Comparison of ENCODE assay signal across 19 cellular contexts in the genomic region with DNA sequence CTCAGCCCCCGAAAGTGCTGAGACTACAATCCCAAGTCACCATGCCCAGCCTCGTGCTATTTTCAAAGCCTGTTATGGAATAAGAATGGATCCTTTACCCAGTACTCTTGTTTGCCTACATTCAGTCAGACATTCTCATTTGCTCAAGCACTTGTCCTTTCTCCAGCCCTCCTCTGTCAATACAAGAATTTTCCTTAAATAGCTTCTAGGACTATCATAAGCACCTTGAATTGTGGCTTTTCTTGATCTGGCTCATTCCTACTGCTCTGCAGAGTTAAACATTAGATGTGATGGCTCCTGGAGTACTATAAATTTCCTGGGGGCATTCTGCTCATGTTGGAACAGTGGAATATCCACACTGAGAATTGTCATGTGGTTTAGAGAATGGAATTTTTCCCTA.
DNase-seq lines count a peak whose midpoint lies in the region; ATAC-seq and TF ChIP-seq lines count a peak whose summit lies in the region.
"Had no signal": no experiment of that assay in that cellular context is flagged by ENCODE, and none has a peak within 500 bp of the region (broad histone marks: within the 10 kb centered on the region; RNA-seq: fewer than 3 reads in every experiment).

No MANE protein-coding gene starts in this region.

- peaks cover 4% of the 10 kb centered on the region for H3K9me3 ChIP-seq in T-helper 17 cell (ENCODE audit: control insufficient read depth, low read length, poor library complexity, severe bottlenecking)
- peaks cover 6% of the 10 kb centered on the region for H3K9me3 ChIP-seq in lower lobe of right lung
- no peaks in the 10 kb centered on the region for H3K9me3 ChIP-seq in upper lobe of right lung
- no peaks in the 10 kb centered on the region for H3K9me3 ChIP-seq in mesenchymal stem cell (ENCODE audit: control insufficient read depth, low read length)
- H3K9me3 ChIP-seq: A549, Caco-2 had no signal

- H3K27ac ChIP-seq in lower lobe of right lung (no peak overlapping the region), upper lobe of right lung (no peak overlapping the region), mesenchymal stem cell (ENCODE audit: low read length, poor library complexity, severe bottlenecking) (no peak overlapping the region)
- H3K27ac ChIP-seq: 22Rv1; A549; BLaER1 treated with 17β-estradiol and CSF1 and Interleukin-3, amounts not matched to agents 10 nM and 100 nM; C4-2B had no signal

- DNase-seq in DMS53 (lab: John Stamatoyannopoulos, UW), result peak; percentile 13
- DNase-seq in DMS53 treated with DMSO at 0.1 percent for 48 hours (lab: John Stamatoyannopoulos, UW; ENCODE audit: unreplicated experiment), result no peak
- no peak for DNase-seq in T-helper 17 cell
- no peak for DNase-seq in lower lobe of right lung
- no peak for DNase-seq in upper lobe of right lung
- no peak for DNase-seq in mesenchymal stem cell
- DNase-seq: AML-193; Caco-2; Calu3; CD4-positive, alpha-beta T cell; CD8-positive, alpha-beta T cell; DMS79 treated with DMSO at 0.1 percent for 48 hours; GF-D8 had no signal

- H3K4me3 ChIP-seq in lower lobe of right lung (no peak overlapping the region), upper lobe of right lung (no peak overlapping the region), mesenchymal stem cell (ENCODE audit: insufficient read depth in 1 of 2, low read depth in 1 of 2, low read length in 2 of 2) (no peak overlapping the region)
- H3K4me3 ChIP-seq: A549; BLaER1 treated with 17β-estradiol and CSF1 and Interleukin-3, amounts not matched to agents 10 nM and 100 nM had no signal

- no peak overlapping the region for H2BK5ac ChIP-seq in mesenchymal stem cell (ENCODE audit: low read depth, low read length, poor library complexity, severe bottlenecking)

- H2BK12ac ChIP-seq in mesenchymal stem cell (ENCODE audit: low read length in 2 of 2), result no peak overlapping the region

- no peaks in the 10 kb centered on the region for H3K27me3 Mint-ChIP-seq in T-helper 17 cell
- H3K27me3 Mint-ChIP-seq: B cell; CD4-positive, alpha-beta T cell had no signal

- H3K18ac ChIP-seq in mesenchymal stem cell (ENCODE audit: low read depth in 1 of 2, low read length in 2 of 2), result no peak overlapping the region

- TF ChIP-seq CTCF in lower lobe of right lung (IDR thresholded peaks at IDR 0.05) (no peak), upper lobe of right lung (IDR thresholded peaks at IDR 0.05) (no peak)

- H4K91ac ChIP-seq in mesenchymal stem cell (ENCODE audit: low read length), result no peak overlapping the region

- H3K23ac ChIP-seq in mesenchymal stem cell (ENCODE audit: low read length in 2 of 2), result no peak overlapping the region

- no peak overlapping the region for H3K27ac Mint-ChIP-seq in T-helper 17 cell
- H3K27ac Mint-ChIP-seq: B cell; CD4-positive, alpha-beta T cell; CD8-positive, alpha-beta T cell had no signal

- intact Hi-C loops in lower lobe of right lung (cut with DNase I) (no loop called here), upper lobe of right lung (cut with DNase I) (no loop called here)

- ATAC-seq in T-helper 17 cell (no peak), lower lobe of right lung (peak; percentile 78 to 80), upper lobe of right lung (peak; percentile 81), GM18502 (IDR thresholded peaks at IDR 0.05; ENCODE audit: poor library complexity, unreplicated experiment) (no peak)
- ATAC-seq: A549; CD8-positive, alpha-beta T cell had no signal

- H3K27me3 ChIP-seq in lower lobe of right lung (ENCODE audit: low read depth), result no peaks in the 10 kb centered on the region
- no peaks in the 10 kb centered on the region for H3K27me3 ChIP-seq in upper lobe of right lung
- no peaks in the 10 kb centered on the region for H3K27me3 ChIP-seq in mesenchymal stem cell (ENCODE audit: control insufficient read depth in 1 of 2, insufficient read depth in 1 of 2, low read length in 2 of 2)
- H3K27me3 ChIP-seq: BLaER1 treated with 17β-estradiol and CSF1 and Interleukin-3, amounts not matched to agents 10 nM and 100 nM had no signal

- H4K8ac ChIP-seq in mesenchymal stem cell (ENCODE audit: low read length), result no peak overlapping the region

- H3K9ac ChIP-seq in mesenchymal stem cell (ENCODE audit: low read length), result no peak overlapping the region
- H3K9ac ChIP-seq: BLaER1 treated with 17β-estradiol and CSF1 and Interleukin-3, amounts not matched to agents 10 nM and 100 nM had no signal

- H3K4me2 ChIP-seq in mesenchymal stem cell (ENCODE audit: low read length, poor library complexity, severe bottlenecking), result no peak overlapping the region
- H3K4me2 ChIP-seq: A549; BLaER1 treated with 17β-estradiol and CSF1 and Interleukin-3, amounts not matched to agents 10 nM and 100 nM had no signal

- no peak overlapping the region for H3K14ac ChIP-seq in mesenchymal stem cell (ENCODE audit: low read length in 2 of 2)

- H2AFZ ChIP-seq in mesenchymal stem cell (ENCODE audit: low read depth, low read length), result no peak overlapping the region

- H3K4ac ChIP-seq in mesenchymal stem cell (ENCODE audit: low read depth in 1 of 2, low read length in 2 of 2), result no peak overlapping the region

- H3K4me1 Mint-ChIP-seq in T-helper 17 cell, result no peaks in the 10 kb centered on the region
- H3K4me1 Mint-ChIP-seq: B cell had no signal

- no peak overlapping the region for H2AK5ac ChIP-seq in mesenchymal stem cell (ENCODE audit: low read length, severe bottlenecking)

- H3K36me3 ChIP-seq in lower lobe of right lung, result no peaks in the 10 kb centered on the region
- H3K36me3 ChIP-seq in upper lobe of right lung, result no peaks in the 10 kb centered on the region
- no peaks in the 10 kb centered on the region for H3K36me3 ChIP-seq in mesenchymal stem cell (ENCODE audit: control insufficient read depth in 1 of 2, insufficient read depth in 2 of 2, low read depth in 1 of 2, low read length in 2 of 2)

- no peak overlapping the region for H2BK15ac ChIP-seq in mesenchymal stem cell (ENCODE audit: low read depth, poor library complexity, severe bottlenecking)

- H3K79me1 ChIP-seq in mesenchymal stem cell (replicated peaks; ENCODE audit: low read length, poor library complexity, severe bottlenecking), result no peaks in the 10 kb centered on the region

- H3K4me1 ChIP-seq in lower lobe of right lung (no peaks in the 10 kb centered on the region), upper lobe of right lung (no peaks in the 10 kb centered on the region), mesenchymal stem cell (ENCODE audit: control insufficient read depth, insufficient read depth, low read depth, low read length) (no peaks in the 10 kb centered on the region)
- H3K4me1 ChIP-seq: A549; BLaER1 treated with 17β-estradiol and CSF1 and Interleukin-3, amounts not matched to agents 10 nM and 100 nM; Caco-2 had no signal

- no peak overlapping the region for H2BK120ac ChIP-seq in mesenchymal stem cell (ENCODE audit: low read depth, low read length)

- 86% methylated on average over 2 of the region's 2 CpGs for WGBS in mesenchymal stem cell

- H3K36me3 Mint-ChIP-seq in T-helper 17 cell (ENCODE audit: low read depth), result peaks cover 9% of the 10 kb centered on the region

- H3K4me3 Mint-ChIP-seq in T-helper 17 cell, result peak overlapping the region; percentile 25
- H3K4me3 Mint-ChIP-seq: B cell; CD4-positive, alpha-beta T cell; CD8-positive, alpha-beta T cell had no signal

Comparison
In these comparisons a context has a peak if more than half of its experiments do, and no peak if none do; other contexts are left out.
1. ATAC-seq: peak in lower lobe of right lung (2 of 2) and upper lobe of right lung (single experiment); none in T-helper 17 cell (single experiment) and GM18502 (single experiment).